15 cellular contexts compared by ENCODE assay signal in the genomic region with DNA sequence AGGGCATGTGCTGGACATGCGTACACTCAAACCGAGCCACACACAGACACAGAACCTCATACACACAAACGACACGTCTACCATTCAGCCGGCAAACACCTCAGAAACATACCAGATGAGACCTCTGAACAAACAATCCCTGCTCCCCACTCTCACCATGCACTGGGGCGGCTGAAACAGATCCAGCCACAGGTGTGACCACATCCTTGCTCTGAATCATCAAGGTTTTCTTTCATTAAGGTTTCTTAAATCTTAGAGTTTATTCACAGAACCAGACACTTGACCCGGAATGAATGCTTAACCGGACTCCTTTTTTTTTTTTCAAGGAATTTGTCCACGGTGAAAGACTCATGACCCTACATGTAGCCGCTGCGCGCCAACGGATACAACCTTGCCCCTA. TPM values are rescaled to one million over a fixed set of nuclear protein-coding genes. Genes with fewer than 3 reads are reported as not detected.
DNase-seq lines count a peak whose midpoint lies in the region; ATAC-seq and FAIRE-seq lines count a peak whose summit lies in the region.
"Had no signal": no experiment of that assay in that cellular context is flagged by ENCODE, and none has a peak within 500 bp of the region (broad histone marks: within the 10 kb centered on the region; RNA-seq: fewer than 3 reads in every experiment).

No MANE protein-coding gene starts in this region.

- FAIRE-seq in HTR-8/SVneo (lab: Jason Lieb, UNC), result no peak

- no peak overlapping the region for H3K4me3 ChIP-seq in Jurkat, Clone E6-1 (ENCODE audit: low read length)

- DNase-seq in A172 (ENCODE audit: low spot score) (peak; percentile 4), activated T-cell treated with anti-CD3 and anti-CD28 coated beads for 24 hours (ENCODE audit: low read depth) (peak; percentile 14), retina (no peak), NCI-H446 (lab: John Stamatoyannopoulos, UW) (no peak), HTR-8/SVneo (ENCODE audit: insufficient read length, low spot score) (no peak)
- peak; percentile 55 for DNase-seq in Jurkat, Clone E6-1 (ENCODE audit: low read depth, low spot score)
- peak; percentile 48 for DNase-seq in central memory CD4-positive, alpha-beta T cell
- DNase-seq: brain microvascular endothelial cell, DMS79, foreskin melanocyte, IMR-90, NCI-H1092 treated with DMSO at 0.1 percent for 48 hours, NCI-H226, SW 1271 had no signal

- no peak for ATAC-seq in HG02885 (IDR thresholded peaks at IDR 0.05; ENCODE audit: poor library complexity, unreplicated experiment)

RNA-seq across cellular contexts. Expression of a gene that starts 26.2 kb away (rescaled TPM):
- total RNA-seq in A172 (2014; rRNA removed; shearing (Covaris generic)), result 0.95 and 5.2 TPM in 2 replicates
- polyA plus RNA-seq in Jurkat, Clone E6-1 (2012; ENCODE audit: insufficient read depth, insufficient read length), result 16.2 TPM
- total RNA-seq: IMR-90 had no signal
- polyA plus RNA-seq: IMR-90 had no signal

RNA-seq across cellular contexts. Expression of a gene that starts 43.5 kb away (rescaled TPM):
- not detected in 2 replicates for total RNA-seq in A172 (2014; rRNA removed; shearing (Covaris generic))
- polyA plus RNA-seq in Jurkat, Clone E6-1 (2012; ENCODE audit: insufficient read depth, insufficient read length), result not detected
- total RNA-seq: IMR-90 had no signal
- polyA plus RNA-seq: IMR-90 had no signal

Comparison
In these comparisons a context has a peak if more than half of its experiments do, and no peak if none do; other contexts are left out.
1. DNase-seq: peak in A172 (single experiment), Jurkat, Clone E6-1 (single experiment), activated T-cell treated with anti-CD3 and anti-CD28 coated beads for 24 hours (single experiment) and central memory CD4-positive, alpha-beta T cell (single experiment); none in retina (single experiment), NCI-H446 (0 of 2) and HTR-8/SVneo (single experiment).